Comparison of ENCODE assay signal across 12 cellular contexts in genomic region chr6:18280084-18280483, GRCh38. TPM values are rescaled to one million over a fixed set of nuclear protein-coding genes. Genes with fewer than 3 reads are reported as not detected.
DNase-seq lines count a peak whose midpoint lies in the region; ATAC-seq and TF ChIP-seq lines count a peak whose summit lies in the region.
"Had no signal": no experiment of that assay in that cellular context is flagged by ENCODE, and none has a peak within 500 bp of the region (broad histone marks: within the 10 kb centered on the region; RNA-seq: fewer than 3 reads in every experiment).

No MANE protein-coding gene starts in this region.

- H3K27me3 ChIP-seq in Karpas-422 (ENCODE audit: low read length) (no peaks in the 10 kb centered on the region), fibroblast of lung (ENCODE audit: control insufficient read depth, insufficient read depth, low read length) (peaks cover 16% of the 10 kb centered on the region), testis (no peaks in the 10 kb centered on the region), stomach (peaks cover 12 to 72% (median 23%) of the 10 kb centered on the region in 3 donors)
- H3K27me3 ChIP-seq in effector memory CD4-positive, alpha-beta T cell (replicated peaks; ENCODE audit: control insufficient read depth, insufficient read depth, low read length, poor library complexity, severe bottlenecking), result peaks cover 9% of the 10 kb centered on the region

- no peak overlapping the region for H3K27ac ChIP-seq in Karpas-422 (ENCODE audit: low read length)
- no peak overlapping the region for H3K27ac ChIP-seq in fibroblast of lung (ENCODE audit: insufficient read depth, low read length)
- no peak overlapping the region for H3K27ac ChIP-seq in testis
- H3K27ac ChIP-seq in stomach, result no peak overlapping the region
- H3K27ac ChIP-seq in effector memory CD4-positive, alpha-beta T cell (ENCODE audit: insufficient read depth, low read length, poor library complexity, severe bottlenecking), result no peak overlapping the region
- H3K27ac ChIP-seq: BLaER1 had no signal

- no peak overlapping the region for H3K4me3 ChIP-seq in AG10803 (ENCODE audit: low read length)
- peak overlapping the region; percentile 29; the same call in 1 of the 2 replicates for H3K4me3 ChIP-seq in Karpas-422 (ENCODE audit: low read length)
- no peak overlapping the region for H3K4me3 ChIP-seq in fibroblast of lung (replicated peaks in 1 of 4; ENCODE audit: control extremely low read depth in 1 of 4, insufficient read depth in 1 of 4, low read depth in 3 of 4, low read length in 4 of 4)
- H3K4me3 ChIP-seq in testis, result no peak overlapping the region
- no peak overlapping the region for H3K4me3 ChIP-seq in stomach
- no peak overlapping the region for H3K4me3 ChIP-seq in effector memory CD4-positive, alpha-beta T cell (ENCODE audit: insufficient read depth, low read depth, low read length, poor library complexity, severe bottlenecking)
- H3K4me3 ChIP-seq: BLaER1, lung had no signal

- H3K36me3 Mint-ChIP-seq in activated T-cell treated with anti-CD3 and anti-CD28 coated beads, Interleukin-2, amount 50 U/mL, for 4 hours (ENCODE audit: insufficient read depth), result no peaks in the 10 kb centered on the region

- 58 to 61% methylated on average over 6 of the region's 6 CpGs for WGBS in testis, 2 donors
- WGBS in stomach, 5 donors, result 30 to 43% (median 41%) methylated on average over 6 of the region's 6 CpGs

- H3K79me2 ChIP-seq in Karpas-422 (ENCODE audit: low read length) (no peaks in the 10 kb centered on the region), fibroblast of lung (ENCODE audit: control insufficient read depth, insufficient read depth, low read length) (no peaks in the 10 kb centered on the region)

- H4K20me1 ChIP-seq in Karpas-422 (ENCODE audit: insufficient read depth, low read depth, low read length), result no peaks in the 10 kb centered on the region
- no peaks in the 10 kb centered on the region for H4K20me1 ChIP-seq in fibroblast of lung (ENCODE audit: control insufficient read depth, extremely low read depth, insufficient read depth, low read length)
- H4K20me1 ChIP-seq: BLaER1 had no signal

- H3K4me1 Mint-ChIP-seq in activated T-cell treated with anti-CD3 and anti-CD28 coated beads, Interleukin-2, amount 50 U/mL, for 4 hours (ENCODE audit: low read depth), result peaks cover 6% of the 10 kb centered on the region
- H3K4me1 Mint-ChIP-seq: activated T-helper 17 cell treated with anti-CD3 and anti-CD28 coated beads, Interleukin-2, amount 50 U/mL, for 72 hours had no signal

- intact Hi-C loops in testis (cut with DNase I; ENCODE audit: low total_unique reads) (no loop called here), stomach (cut with DNase I; ENCODE audit: low total_unique reads) (no loop called here)

- H3K9me2 ChIP-seq in Karpas-422 (replicated peaks; ENCODE audit: insufficient read depth, low read length), result no peaks in the 10 kb centered on the region

- H3K9me3 Mint-ChIP-seq in activated T-cell treated with anti-CD3 and anti-CD28 coated beads, Interleukin-2, amount 50 U/mL, for 4 hours, result no peaks in the 10 kb centered on the region
- H3K9me3 Mint-ChIP-seq: activated T-helper 17 cell treated with anti-CD3 and anti-CD28 coated beads, Interleukin-2, amount 50 U/mL, for 72 hours had no signal

- TF ChIP-seq CTCF in AG10803 (conservative IDR thresholded peaks at IDR 0.05; ENCODE audit: low read length) (no peak), fibroblast of lung (conservative IDR thresholded peaks at IDR 0.05 in 1 of 2, IDR thresholded peaks at IDR 0.05 in 1 of 2; ENCODE audit: low read depth in 1 of 2, low read length in 2 of 2) (no peak), testis (IDR thresholded peaks at IDR 0.05) (no peak), stomach (IDR thresholded peaks at IDR 0.05) (no peak)

- no peaks in the 10 kb centered on the region for H3K9me3 ChIP-seq in Karpas-422 (ENCODE audit: low read length)
- H3K9me3 ChIP-seq in fibroblast of lung (ENCODE audit: control insufficient read depth, insufficient read depth, low read depth, low read length), result no peaks in the 10 kb centered on the region
- H3K9me3 ChIP-seq in testis, result no peaks in the 10 kb centered on the region
- H3K9me3 ChIP-seq in stomach, result no peaks in the 10 kb centered on the region
- H3K9me3 ChIP-seq in effector memory CD4-positive, alpha-beta T cell (ENCODE audit: control insufficient read depth, low read length), result no peaks in the 10 kb centered on the region

- H3K4me3 Mint-ChIP-seq in activated T-cell treated with anti-CD3 and anti-CD28 coated beads, Interleukin-2, amount 50 U/mL, for 4 hours, result no peak overlapping the region
- H3K4me3 Mint-ChIP-seq: activated T-helper 17 cell treated with anti-CD3 and anti-CD28 coated beads, Interleukin-2, amount 50 U/mL, for 72 hours had no signal

- TF ChIP-seq POLR2A in testis (IDR thresholded peaks at IDR 0.05) (no peak), stomach (IDR thresholded peaks at IDR 0.05) (no peak)

- H3K9ac ChIP-seq in Karpas-422 (ENCODE audit: low read length) (no peak overlapping the region), fibroblast of lung (ENCODE audit: insufficient read depth, low read length) (no peak overlapping the region)
- H3K9ac ChIP-seq: BLaER1 had no signal

- peaks cover 18% of the 10 kb centered on the region for H3K4me1 ChIP-seq in Karpas-422 (ENCODE audit: low read length)
- no peaks in the 10 kb centered on the region for H3K4me1 ChIP-seq in fibroblast of lung (ENCODE audit: control insufficient read depth, extremely low read depth, insufficient read depth, low read length)
- peaks cover 6% of the 10 kb centered on the region for H3K4me1 ChIP-seq in testis
- H3K4me1 ChIP-seq in stomach, result peaks cover 8 to 13% (median 11%) of the 10 kb centered on the region in 4 donors
- no peaks in the 10 kb centered on the region for H3K4me1 ChIP-seq in effector memory CD4-positive, alpha-beta T cell (ENCODE audit: control insufficient read depth, insufficient read depth, low read length, poor library complexity, severe bottlenecking)

- no peak for ATAC-seq in activated T-cell treated with anti-CD3 and anti-CD28 coated beads, Interleukin-2, amount 50 U/mL, for 4 hours
- ATAC-seq: activated T-helper 17 cell treated with anti-CD3 and anti-CD28 coated beads, Interleukin-2, amount 50 U/mL, for 72 hours had no signal

- peaks cover 52% of the 10 kb centered on the region for H3K27me3 Mint-ChIP-seq in activated T-cell treated with anti-CD3 and anti-CD28 coated beads, Interleukin-2, amount 50 U/mL, for 4 hours (ENCODE audit: low read depth)

- H2AFZ ChIP-seq in Karpas-422 (ENCODE audit: low read length) (no peak overlapping the region), fibroblast of lung (ENCODE audit: low read length) (no peak overlapping the region)

- DNase-seq in AG10803 (ENCODE audit: low read depth) (peak; percentile 26), Karpas-422 (peak; percentile 59), NCI-H526 treated with DMSO at 0.1 percent for 48 hours (lab: John Stamatoyannopoulos, UW) (peak; percentile 94), fibroblast of lung (ENCODE audit: low read depth in 2 of 2) (peak in 1 of 2 donors; percentile 38), testis (no peak), stomach (no peak)
- no peak for DNase-seq in activated T-cell treated with anti-CD3 and anti-CD28 coated beads, Interleukin-2, amount 50 U/mL, for 4 hours
- DNase-seq in effector memory CD4-positive, alpha-beta T cell, result no peak
- DNase-seq: activated CD4-positive, alpha-beta T cell treated with anti-CD3 and anti-CD28 coated beads for 4 hours had no signal

- H3K36me3 ChIP-seq in Karpas-422 (ENCODE audit: insufficient read depth, low read length) (no peaks in the 10 kb centered on the region), fibroblast of lung (ENCODE audit: control insufficient read depth, insufficient read depth, low read length) (no peaks in the 10 kb centered on the region), testis (ENCODE audit: low read depth, missing control alignments) (no peaks in the 10 kb centered on the region), stomach (no peaks in the 10 kb centered on the region)
- H3K36me3 ChIP-seq in effector memory CD4-positive, alpha-beta T cell (ENCODE audit: control insufficient read depth, insufficient read depth, low read length), result no peaks in the 10 kb centered on the region
- H3K36me3 ChIP-seq: BLaER1 had no signal

- peak overlapping the region; percentile 49 for H3K4me2 ChIP-seq in Karpas-422 (ENCODE audit: low read depth, low read length, poor library complexity, severe bottlenecking)
- peak overlapping the region; percentile 13 for H3K4me2 ChIP-seq in fibroblast of lung (ENCODE audit: extremely low read depth, insufficient read depth, low read length)
- H3K4me2 ChIP-seq: BLaER1 had no signal

- TF ChIP-seq EP300 in stomach (IDR thresholded peaks at IDR 0.05), result no peak

RNA-seq across cellular contexts. Expression of gene DEK, which starts 15.8 kb away (rescaled TPM):
- total RNA-seq in Karpas-422 (2014; rRNA removed; shearing (Covaris generic); ENCODE audit: low replicate concordance), result 154 and 156 TPM in 2 replicates
- total RNA-seq in fibroblast of lung, result 148 and 154 TPM in 2 replicates
- polyA plus RNA-seq in fibroblast of lung, result 108 TPM in 2 replicates
- 113 and 122 TPM in 2 replicates for polyA plus RNA-seq in fibroblast of lung (2012)
- 1.4 and 1.7 TPM in 2 replicates for polyA minus RNA-seq in fibroblast of lung (ENCODE audit: low replicate concordance)
- total RNA-seq in testis, result 10 to 100 TPM; 53.8 to 65.2 TPM
- polyA plus RNA-seq in testis (ENCODE audit: insufficient read depth, low read depth, low replicate concordance), result 14.0 TPM
- 100 to 1,000 TPM; 109 to 189 (median 146) TPM for total RNA-seq in stomach
- 10 to 100 TPM; 35.4 to 59.6 (median 48.4) TPM for polyA plus RNA-seq in stomach
- 100 to 1,000 TPM; 124 to 154 (median 130) TPM for total RNA-seq in activated T-cell treated with anti-CD3 and anti-CD28 coated beads, Interleukin-2, amount 50 U/mL, for 4 hours

Comparison
In these comparisons a context has a peak if more than half of its experiments do, and no peak if none do; other contexts are left out.
1. DNase-seq: peak in AG10803 (single experiment), Karpas-422 (single experiment) and NCI-H526 treated with DMSO at 0.1 percent for 48 hours (single experiment); none in testis (single experiment), stomach (single experiment), activated T-cell treated with anti-CD3 and anti-CD28 coated beads, Interleukin-2, amount 50 U/mL, for 4 hours (single experiment) and effector memory CD4-positive, alpha-beta T cell (0 of 3).